ENCODE assay signal across 9 cellular contexts in the genomic region with DNA sequence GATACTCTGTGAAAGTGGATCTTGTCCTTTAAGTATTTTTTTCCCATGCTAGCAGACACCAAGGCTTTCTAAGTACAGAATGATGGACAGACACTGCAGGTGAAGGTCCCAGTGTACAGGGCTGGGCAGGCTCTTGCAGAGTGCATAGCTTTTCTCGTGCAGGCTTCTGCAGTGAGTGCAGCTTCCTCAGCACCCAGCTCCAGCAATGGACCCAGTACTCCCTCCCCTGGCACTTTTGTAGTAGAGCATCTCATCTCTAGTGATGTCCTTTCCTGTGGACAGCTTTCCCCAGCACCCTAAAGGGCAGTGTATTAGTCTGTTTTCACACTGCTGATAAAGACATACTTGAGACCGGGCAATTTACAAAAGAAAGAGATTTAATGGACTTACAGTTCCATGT.
A peak's percentile ranks its signal among the peaks of the same experiment; 100 is the strongest.
DNase-seq lines count a peak whose midpoint lies in the region; ATAC-seq and TF ChIP-seq lines count a peak whose summit lies in the region.
"Had no signal": no experiment of that assay in that cellular context is flagged by ENCODE, and none has a peak within 500 bp of the region (broad histone marks: within the 10 kb centered on the region; RNA-seq: fewer than 3 reads in every experiment).

No MANE protein-coding gene starts in this region.

- H3K23ac ChIP-seq in IMR-90 (ENCODE audit: low read depth, low read length) = no peak overlapping the region

- H3K9me1 ChIP-seq in IMR-90 (ENCODE audit: insufficient read depth, low read length) = no peaks in the 10 kb centered on the region

- H2BK20ac ChIP-seq in IMR-90 (ENCODE audit: low read depth, low read length) = no peak overlapping the region

- intact Hi-C loops in IMR-90 (cut with micrococcal nuclease) = loop anchor here (10.0 kb wide), 1 partner anchor 321 kb away; no protein-coding TSS in a partner anchor
- intact Hi-C loops in tibial artery (cut with DNase I; ENCODE audit: low total_unique reads) = no loop called here

- H3K9ac ChIP-seq in IMR-90 (ENCODE audit: low read depth, low read length) = no peak overlapping the region

- no peak overlapping the region for H2AK5ac ChIP-seq in IMR-90 (ENCODE audit: low read depth, low read length)

- H2AK9ac ChIP-seq in IMR-90 (replicated peaks; ENCODE audit: low read depth, low read length, poor library complexity) = no peak overlapping the region

- H2BK15ac ChIP-seq in IMR-90 (ENCODE audit: low read depth, low read length) = no peak overlapping the region

- no peaks in the 10 kb centered on the region for H3K4me1 ChIP-seq in IMR-90 (ENCODE audit: control insufficient read depth, insufficient read depth, low read length)
- H3K4me1 ChIP-seq in tibial artery = no peaks in the 10 kb centered on the region

- no peak overlapping the region for H3K14ac ChIP-seq in IMR-90 (replicated peaks; ENCODE audit: low read depth, low read length)

- no peak overlapping the region for H3K27ac ChIP-seq in IMR-90 (ENCODE audit: insufficient read depth, low read length)
- H3K27ac ChIP-seq in tibial artery = no peak overlapping the region

- POLR2A ChIA-PET in IMR-90 (lab: Charles Lee; ENCODE audit: unreplicated experiment) = no interaction called here

- no peak overlapping the region for H4K8ac ChIP-seq in IMR-90 (ENCODE audit: low read depth in 2 of 2, low read length in 2 of 2)

- no peak overlapping the region for H2BK120ac ChIP-seq in IMR-90 (ENCODE audit: low read depth, low read length)

- TF ChIP-seq RAD21 in IMR-90 (IDR thresholded peaks at IDR 0.05; ENCODE audit: low read length) = peak; percentile 55

- dilution Hi-C loops in IMR-90 (cut with HindIII; ENCODE audit: low sequenced_read_pairs, unreplicated experiment) = no loop called here

- H2BK5ac ChIP-seq in IMR-90 (ENCODE audit: low read depth, low read length, poor library complexity, severe bottlenecking) = no peak overlapping the region

- TF ChIP-seq CTCF in IMR-90 (conservative IDR thresholded peaks at IDR 0.05; ENCODE audit: low read depth, low read length) = peak; percentile 37; the same call in 1 of the 2 replicates
- peak; percentile 25 for TF ChIP-seq CTCF in WI38 (IDR thresholded peaks at IDR 0.05; ENCODE audit: low read depth, low read length)
- no peak for TF ChIP-seq CTCF in tibial artery (IDR thresholded peaks at IDR 0.05)

- H4K20me1 ChIP-seq in IMR-90 (ENCODE audit: insufficient read depth, low read length) = no peaks in the 10 kb centered on the region

- H3K4ac ChIP-seq in IMR-90 (ENCODE audit: low read depth, low read length) = no peak overlapping the region

- no peak overlapping the region for H3K18ac ChIP-seq in IMR-90 (ENCODE audit: low read depth, low read length)

- H3K36me3 ChIP-seq in IMR-90 (ENCODE audit: control insufficient read depth, insufficient read depth, low read length) (no peaks in the 10 kb centered on the region), tibial artery (no peaks in the 10 kb centered on the region)

- no TSS peak for BruUV-seq in IMR-90 (replicated peaks; lab: Mats Ljungman, UMichigan)

- TF ChIP-seq POLR2A in IMR-90 (IDR thresholded peaks at IDR 0.05; ENCODE audit: low read depth, low read length) = no peak

- no peak overlapping the region for H2AFZ ChIP-seq in IMR-90 (replicated peaks; ENCODE audit: low read length, poor library complexity)

- no peaks in the 10 kb centered on the region for H3K79me1 ChIP-seq in IMR-90 (ENCODE audit: low read depth in 1 of 2, low read length in 2 of 2)

- H3K4me3 ChIP-seq in IMR-90 (ENCODE audit: insufficient read depth, low read depth, low read length) (no peak overlapping the region), WI38 (ENCODE audit: low read depth, low read length) (no peak overlapping the region), tibial artery (no peak overlapping the region)

- CTCF ChIA-PET in IMR-90 (lab: Yijun Ruan, JAX) = interaction anchor here (0.5 kb wide), 1 partner anchor 1049 kb away, joined by 5 read pairs; no protein-coding TSS in a partner anchor

- 100% methylated on average over 1 of the region's 2 CpGs; no CpG with 5 or more reads in 1 of the 2 experiments for WGBS in IMR-90 (ENCODE audit: extremely low coverage in 2 of 2, insufficient read length in 1 of 2), 2 experiments

- no peak overlapping the region for H3K56ac ChIP-seq in IMR-90 (ENCODE audit: extremely low read depth, insufficient read depth, low read length)

- ATAC-seq in IMR-90 (ENCODE audit: low read depth) = peak; percentile 49; the same call in 1 of the 2 replicates
- no peak for ATAC-seq in GM18517 (IDR thresholded peaks at IDR 0.05; ENCODE audit: unreplicated experiment)
- ATAC-seq: stimulated activated naive B cell treated with anti-CD40 and anti-IgM and Interleukin-4, amounts not matched to agents 10 μg/mL and 1 μg/mL and 100 μg/mL, for 72 hours had no signal

- peaks cover 5% of the 10 kb centered on the region; the same call in 1 of the 2 replicates for H3K27me3 ChIP-seq in IMR-90 (ENCODE audit: control insufficient read depth, insufficient read depth, low read length)
- H3K27me3 ChIP-seq in tibial artery = no peaks in the 10 kb centered on the region

- DNase-seq in EH (ENCODE audit: low read depth) (peak; percentile 50), IMR-90 (no peak), kidney tubule cell (ENCODE audit: low spot score) (peak; percentile 38), tibial artery (no peak), NCI-H1930 (lab: John Stamatoyannopoulos, UW) (no peak)
- DNase-seq in effector CD8-positive, alpha-beta T cell (lab: John Stamatoyannopoulos, UW) = no peak
- DNase-seq: stimulated activated naive B cell treated with anti-CD40 and anti-IgM and Interleukin-4, amounts not matched to agents 10 μg/mL and 1 μg/mL and 100 μg/mL, for 72 hours had no signal

- no peak overlapping the region for H3K4me2 ChIP-seq in IMR-90 (ENCODE audit: low read depth, low read length)

- in situ Hi-C loops in IMR-90 (cut with MboI; ENCODE audit: low sequenced_read_pairs) = no loop called here

- H3K9me3 ChIP-seq in IMR-90 (ENCODE audit: control insufficient read depth, insufficient read depth, low read length) (peaks cover 10% of the 10 kb centered on the region), tibial artery (peaks cover 0 to 17% (median 17%) of the 10 kb centered on the region in 3 donors)

- H4K5ac ChIP-seq in IMR-90 (ENCODE audit: low read depth, low read length) = no peak overlapping the region

- no peak overlapping the region for H4K91ac ChIP-seq in IMR-90 (ENCODE audit: insufficient read depth, low read depth, low read length)

TF ChIP-seq in IMR-90, 13 proteins besides CTCF, POLR2A, EP300 and RAD21:
- peak; percentile 44; the same call in 1 of the 2 replicates for TF ChIP-seq SMC3 (IDR thresholded peaks at IDR 0.05; ENCODE audit: low read depth, low read length)
- TF ChIP-seq MXI1 (IDR thresholded peaks at IDR 0.05; ENCODE audit: borderline replicate concordance, low read depth, low read length) = no peak

Comparison
In these comparisons a context has a peak if more than half of its experiments do, and no peak if none do; other contexts are left out.
1. DNase-seq: peak in EH (single experiment) and kidney tubule cell (single experiment); none in IMR-90 (single experiment), tibial artery (0 of 2), effector CD8-positive, alpha-beta T cell (single experiment) and NCI-H1930 (0 of 2).
2. CTCF ChIP-seq: peak in IMR-90 (single experiment) and WI38 (single experiment); none in tibial artery (0 of 2).